8 cellular contexts compared by ENCODE assay signal in the genomic region with DNA sequence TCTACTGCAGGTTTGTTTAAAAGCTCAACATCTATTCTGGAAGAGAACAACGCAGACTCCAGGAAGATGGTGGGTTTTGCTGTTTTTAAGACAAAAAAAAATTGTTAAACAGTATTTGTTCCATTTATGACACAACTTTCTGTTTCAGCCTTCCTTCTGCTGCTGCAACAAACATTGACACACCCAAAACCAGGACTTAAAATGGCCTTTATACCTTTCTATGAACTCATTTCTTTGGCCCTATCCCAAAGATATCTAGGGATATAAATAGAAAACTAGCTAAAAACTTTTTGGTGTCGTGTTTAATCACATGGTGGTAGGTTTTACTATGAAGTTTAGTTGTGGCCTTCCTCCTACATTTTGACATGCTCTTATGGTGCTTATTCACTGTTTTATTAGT. TPM values are rescaled to one million over a fixed set of nuclear protein-coding genes. Genes with fewer than 3 reads are reported as not detected.
A peak's percentile ranks its signal among the peaks of the same experiment; 100 is the strongest.
DNase-seq lines count a peak whose midpoint lies in the region; ATAC-seq and TF ChIP-seq lines count a peak whose summit lies in the region.

No MANE protein-coding gene starts in this region.

- H3K27ac ChIP-seq in lower lobe of right lung = peak overlapping the region; percentile 87

- CTCF ChIA-PET in activated B cell treated with CpG ODN at 0.5 μM for 24 hours (lab: Charles Lee) = interaction anchor here (1.3 to 4.4 kb wide), 3 partner anchors 18 to 79 kb away, joined by 3 to 28 read pairs (median 6); no protein-coding TSS in a partner anchor

- H3K4me1 Mint-ChIP-seq in HFFc6 (ENCODE audit: low read depth) (peaks cover 41% of the 10 kb centered on the region), activated B cell treated with CpG ODN at 0.5 μM for 24 hours (peaks cover 36% of the 10 kb centered on the region)

- H3K27ac Mint-ChIP-seq in HFFc6 (no peak overlapping the region), activated B cell treated with CpG ODN at 0.5 μM for 24 hours (peak overlapping the region; percentile 96)

- H3K4me1 ChIP-seq in lower lobe of right lung = peaks cover 22% of the 10 kb centered on the region

- peak overlapping the region; percentile 83; the same call in 1 of the 2 replicates for H3K4me3 Mint-ChIP-seq in HFFc6
- peak overlapping the region; percentile 97 for H3K4me3 Mint-ChIP-seq in activated B cell treated with CpG ODN at 0.5 μM for 24 hours

- H3K36me3 Mint-ChIP-seq in HFFc6 (ENCODE audit: low read depth) = no peaks in the 10 kb centered on the region
- peaks cover 10% of the 10 kb centered on the region for H3K36me3 Mint-ChIP-seq in activated B cell treated with CpG ODN at 0.5 μM for 24 hours (ENCODE audit: low read depth)

- POLR2A ChIA-PET in activated B cell treated with CpG ODN at 0.5 μM for 24 hours (lab: Charles Lee) = interaction anchor here (0.8 to 2.3 kb wide), 10 partner anchors 8 to 884 kb away, joined by 3 to 23 read pairs (median 4); no protein-coding TSS in a partner anchor

- intact Hi-C loops in activated B cell treated with CpG ODN at 0.5 μM for 24 hours (cut with micrococcal nuclease) = loop anchor here (2.0 to 10.0 kb wide), 3 partner anchors 18 to 820 kb away; no protein-coding TSS in a partner anchor
- intact Hi-C loops in lower lobe of right lung (cut with DNase I) = no loop called here

- no peaks in the 10 kb centered on the region for H3K36me3 ChIP-seq in lower lobe of right lung

- peak overlapping the region; percentile 66 for H3K4me3 ChIP-seq in lower lobe of right lung

- TF ChIP-seq CTCF in HFFc6 (IDR thresholded peaks at IDR 0.05) = no peak
- no peak for TF ChIP-seq CTCF in activated B cell treated with CpG ODN at 0.5 μM for 24 hours (IDR thresholded peaks at IDR 0.05)
- no peak for TF ChIP-seq CTCF in lower lobe of right lung (IDR thresholded peaks at IDR 0.05)

- no peaks in the 10 kb centered on the region for H3K27me3 ChIP-seq in lower lobe of right lung (ENCODE audit: low read depth)

- no peaks in the 10 kb centered on the region for H3K9me3 Mint-ChIP-seq in HFFc6
- peaks cover 2% of the 10 kb centered on the region for H3K9me3 Mint-ChIP-seq in activated B cell treated with CpG ODN at 0.5 μM for 24 hours

- H3K9me3 ChIP-seq in lower lobe of right lung = no peaks in the 10 kb centered on the region

- H3K27me3 Mint-ChIP-seq in HFFc6 (ENCODE audit: insufficient read depth) (peaks cover 3% of the 10 kb centered on the region; the same call in 1 of the 2 replicates), activated B cell treated with CpG ODN at 0.5 μM for 24 hours (no peaks in the 10 kb centered on the region)

- ATAC-seq in activated B cell treated with CpG ODN at 0.5 μM for 24 hours (ENCODE audit: low read depth) (no peak), lower lobe of right lung (no peak)

- DNase-seq in GF-D8 (lab: John Stamatoyannopoulos, UW) (peak; percentile 49), HFFc6 (no peak), activated B cell treated with CpG ODN at 0.5 μM for 24 hours (no peak), lower lobe of right lung (no peak), DMS79 treated with DMSO at 0.1 percent for 48 hours (lab: John Stamatoyannopoulos, UW) (no peak), mesenteric fat pad (ENCODE audit: low spot score) (no peak), AG20443 (ENCODE audit: low spot score) (no peak)
- DNase-seq in activated effector memory CD4-positive, alpha-beta T cell treated with anti-CD3 and anti-CD28 coated beads, Interleukin-2, amount 50 U/mL, for 16 hours = no peak

RNA-seq across cellular contexts. Expression of gene GALNT3, which starts 1.0 kb away (rescaled TPM):
- 1 to 10 TPM in 3 of 6 experiments, under 1 TPM in 3; 0.28 to 1.7 (median 0.82) TPM for total RNA-seq in HFFc6 (2021; fragmentation: NEBNext Ultra II Directional; extraction: Animal tissue kit (Norgen Biotek cat#: 25700))
- total RNA-seq in activated B cell treated with CpG ODN at 0.5 μM for 24 hours (13.2 and 14.4 TPM in 2 replicates), lower lobe of right lung (27.8 TPM), mesenteric fat pad (1.1 TPM)
